Comparison of ENCODE assay signal across 23 cellular contexts in the genomic region with DNA sequence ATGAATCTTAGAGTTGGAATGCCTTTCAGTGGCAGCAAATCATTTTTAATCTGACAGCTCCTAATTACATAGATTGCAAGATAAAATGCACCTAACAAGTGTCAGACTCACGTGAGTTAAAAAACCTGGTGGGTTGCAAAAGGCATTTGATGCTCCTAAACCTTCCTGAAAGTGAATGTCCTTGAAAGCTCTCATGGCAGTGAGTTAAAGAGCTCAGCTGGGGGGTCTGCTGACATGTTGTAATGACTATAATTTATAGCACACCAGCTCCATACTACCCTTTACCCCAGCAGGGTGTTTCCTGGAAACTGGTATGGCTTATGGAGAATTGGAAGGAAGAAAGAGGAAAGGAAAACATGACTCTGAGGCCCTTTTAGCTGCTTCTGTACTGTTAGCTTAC.
"Had no signal": no experiment of that assay in that cellular context is flagged by ENCODE, and none has a peak within 500 bp of the region (broad histone marks: within the 10 kb centered on the region; RNA-seq: fewer than 3 reads in every experiment).

No MANE protein-coding gene starts in this region.

- H3K27me3 Mint-ChIP-seq: type B pancreatic cell had no signal

- H3K4me3 Mint-ChIP-seq: endodermal cell; naive thymus-derived CD4-positive, alpha-beta T cell; nephron progenitor cell; stimulated activated effector memory CD8-positive, alpha-beta T cell treated with anti-CD3 and anti-CD28 coated beads, Interleukin-12 subunit alpha, Interleukin-12 subunit beta, amount 100 ng/mL, for 72 hours; type B pancreatic cell had no signal

- H3K9me3 ChIP-seq: neutrophil, psoas muscle, right lobe of liver, suprapubic skin, thyroid gland had no signal

- H3K4me1 Mint-ChIP-seq: naive thymus-derived CD4-positive, alpha-beta T cell; stimulated activated effector memory CD8-positive, alpha-beta T cell treated with anti-CD3 and anti-CD28 coated beads, Interleukin-12 subunit alpha, Interleukin-12 subunit beta, amount 100 ng/mL, for 72 hours had no signal

- H3K4me3 ChIP-seq: hepatocyte, psoas muscle, right lobe of liver, suprapubic skin, thyroid gland had no signal

- DNase-seq: effector CD4-positive, alpha-beta T cell; endodermal cell; erythroblast; foreskin melanocyte; head of caudate nucleus; kidney; left colon; naive thymus-derived CD4-positive, alpha-beta T cell; nephron progenitor cell; psoas muscle; retina; right lobe of liver; stimulated activated CD4-positive, alpha-beta T cell treated with anti-CD3 and anti-CD28 coated beads, Interleukin-4, amount 100 ng/mL, for 1 hour; stimulated activated CD8-positive, alpha-beta memory T cell treated with anti-CD3 and anti-CD28 coated beads, Interleukin-4, amount 100 ng/mL, for 48 hours; stimulated activated naive CD8-positive, alpha-beta T cell treated with anti-CD3 and anti-CD28 coated beads, Interleukin-15, Interleukin-2, amounts not matched to agents 100 U/mL and 50 U/mL, for 24 hours; thyroid gland had no signal

- H3K36me3 Mint-ChIP-seq: naive thymus-derived CD4-positive, alpha-beta T cell; stimulated activated effector memory CD8-positive, alpha-beta T cell treated with anti-CD3 and anti-CD28 coated beads, Interleukin-12 subunit alpha, Interleukin-12 subunit beta, amount 100 ng/mL, for 72 hours; type B pancreatic cell had no signal

- H3K4me1 ChIP-seq: psoas muscle, right lobe of liver had no signal

- H3K27ac Mint-ChIP-seq: endodermal cell; naive thymus-derived CD4-positive, alpha-beta T cell; nephron progenitor cell; stimulated activated effector memory CD8-positive, alpha-beta T cell treated with anti-CD3 and anti-CD28 coated beads, Interleukin-12 subunit alpha, Interleukin-12 subunit beta, amount 100 ng/mL, for 72 hours; type B pancreatic cell had no signal

- H3K27ac ChIP-seq: hepatocyte, neutrophil, psoas muscle, right lobe of liver, suprapubic skin, thyroid gland had no signal

- H3K36me3 ChIP-seq: neutrophil, right lobe of liver, suprapubic skin, thyroid gland had no signal

- H3K27me3 ChIP-seq: hepatocyte, neutrophil, right lobe of liver, suprapubic skin, thyroid gland had no signal

- H3K9me3 Mint-ChIP-seq: endodermal cell; nephron progenitor cell; stimulated activated effector memory CD8-positive, alpha-beta T cell treated with anti-CD3 and anti-CD28 coated beads, Interleukin-12 subunit alpha, Interleukin-12 subunit beta, amount 100 ng/mL, for 72 hours; type B pancreatic cell had no signal

- FAIRE-seq: endothelial cell of umbilical vein, kidney, urothelium cell line had no signal

- H3K4me2 ChIP-seq: hepatocyte had no signal

- ATAC-seq: left colon; naive thymus-derived CD4-positive, alpha-beta T cell; psoas muscle; right lobe of liver; stimulated activated effector memory CD8-positive, alpha-beta T cell treated with anti-CD3 and anti-CD28 coated beads, Interleukin-12 subunit alpha, Interleukin-12 subunit beta, amount 100 ng/mL, for 72 hours; stimulated activated naive CD8-positive, alpha-beta T cell treated with anti-CD3 and anti-CD28 coated beads, Interleukin-15, Interleukin-2, amounts not matched to agents 100 U/mL and 50 U/mL, for 24 hours had no signal

- H2AFZ ChIP-seq: hepatocyte had no signal

- H3K79me2 ChIP-seq: hepatocyte had no signal
